Comparison of ENCODE assay signal across 37 cellular contexts in genomic region chr11:133176748-133177147, GRCh38.
"Had no signal": no experiment of that assay in that cellular context is flagged by ENCODE, and none has a peak within 500 bp of the region (broad histone marks: within the 10 kb centered on the region; RNA-seq: fewer than 3 reads in every experiment).

No MANE protein-coding gene starts in this region.

- H3K4me3 ChIP-seq: MG63, Peyer's patch had no signal

- H3K27me3 Mint-ChIP-seq: activated CD4-positive, alpha-beta memory T cell treated with anti-CD3 and anti-CD28 coated beads, Interleukin-2, amount 10 ng/mL, durations not matched to agents 7 days and 5 days; activated CD8-positive, alpha-beta memory T cell treated with anti-CD3 and anti-CD28 coated beads, Interleukin-2, amount 10 ng/mL, durations not matched to agents 7 days and 5 days; activated naive CD4-positive, alpha-beta T cell treated with anti-CD3 and anti-CD28 coated beads, Interleukin-2, amount 10 ng/mL, durations not matched to agents 7 days and 5 days; activated naive CD8-positive, alpha-beta T cell treated with anti-CD3 and anti-CD28 coated beads, Interleukin-2, amount 50 U/mL, for 24 hours had no signal

- H3K4me1 ChIP-seq: Peyer's patch had no signal

- H3K36me3 Mint-ChIP-seq: activated CD8-positive, alpha-beta memory T cell treated with anti-CD3 and anti-CD28 coated beads, Interleukin-2, amount 10 ng/mL, durations not matched to agents 7 days and 5 days; activated naive CD4-positive, alpha-beta T cell treated with anti-CD3 and anti-CD28 coated beads, Interleukin-2, amount 10 ng/mL, durations not matched to agents 7 days and 5 days; activated naive CD8-positive, alpha-beta T cell; brain had no signal

- H3K4me1 Mint-ChIP-seq: activated CD4-positive, alpha-beta memory T cell treated with anti-CD3 and anti-CD28 coated beads, Interleukin-2, amount 10 ng/mL, durations not matched to agents 7 days and 5 days; activated CD8-positive, alpha-beta memory T cell treated with anti-CD3 and anti-CD28 coated beads, Interleukin-2, amount 10 ng/mL, durations not matched to agents 7 days and 5 days; activated naive CD4-positive, alpha-beta T cell treated with anti-CD3 and anti-CD28 coated beads, Interleukin-2, amount 10 ng/mL, durations not matched to agents 7 days and 5 days; activated naive CD8-positive, alpha-beta T cell treated with anti-CD3 and anti-CD28 coated beads, Interleukin-2, amount 50 U/mL, for 24 hours had no signal

- H3K36me3 ChIP-seq: MG63, Peyer's patch, WERI-Rb-1 had no signal

- H3K9me3 ChIP-seq: MG63, Peyer's patch had no signal

- H3K27ac ChIP-seq: Peyer's patch, WERI-Rb-1 had no signal

- H3K4me3 Mint-ChIP-seq: activated CD4-positive, alpha-beta memory T cell treated with anti-CD3 and anti-CD28 coated beads, Interleukin-2, amount 10 ng/mL, durations not matched to agents 7 days and 5 days; activated CD8-positive, alpha-beta memory T cell treated with anti-CD3 and anti-CD28 coated beads, Interleukin-2, amount 10 ng/mL, durations not matched to agents 7 days and 5 days; activated naive CD4-positive, alpha-beta T cell treated with anti-CD3 and anti-CD28 coated beads, Interleukin-2, amount 10 ng/mL, durations not matched to agents 7 days and 5 days; activated naive CD8-positive, alpha-beta T cell; activated naive CD8-positive, alpha-beta T cell treated with anti-CD3 and anti-CD28 coated beads, Interleukin-2, amount 50 U/mL, for 24 hours; brain had no signal

- H3K27me3 ChIP-seq: MG63, Peyer's patch had no signal

- H3K27ac Mint-ChIP-seq: activated CD4-positive, alpha-beta memory T cell treated with anti-CD3 and anti-CD28 coated beads, Interleukin-2, amount 10 ng/mL, durations not matched to agents 7 days and 5 days; activated CD8-positive, alpha-beta memory T cell treated with anti-CD3 and anti-CD28 coated beads, Interleukin-2, amount 10 ng/mL, durations not matched to agents 7 days and 5 days; activated naive CD4-positive, alpha-beta T cell treated with anti-CD3 and anti-CD28 coated beads, Interleukin-2, amount 10 ng/mL, durations not matched to agents 7 days and 5 days; activated naive CD8-positive, alpha-beta T cell; activated naive CD8-positive, alpha-beta T cell treated with anti-CD3 and anti-CD28 coated beads, Interleukin-2, amount 50 U/mL, for 24 hours; brain had no signal

- H3K9me3 Mint-ChIP-seq: activated naive CD8-positive, alpha-beta T cell treated with anti-CD3 and anti-CD28 coated beads, Interleukin-2, amount 50 U/mL, for 24 hours; brain had no signal

- DNase-seq: activated CD4-positive, alpha-beta memory T cell treated with anti-CD3 and anti-CD28 coated beads, Interleukin-2, amount 10 ng/mL, durations not matched to agents 7 days and 5 days; activated CD4-positive, alpha-beta T cell treated with anti-CD3 and anti-CD28 coated beads for 1 hour; activated CD4-positive, alpha-beta T cell treated with anti-CD3 and anti-CD28 coated beads for 48 hours; activated CD4-positive, CD25-positive, alpha-beta regulatory T cell; activated CD8-positive, alpha-beta memory T cell treated with anti-CD3 and anti-CD28 coated beads for 24 hours; activated CD8-positive, alpha-beta memory T cell treated with anti-CD3 and anti-CD28 coated beads, Interleukin-2, amount 10 ng/mL, durations not matched to agents 7 days and 5 days; activated CD8-positive, alpha-beta memory T cell treated with anti-CD3 and anti-CD28 coated beads, Interleukin-2, amount 50 U/mL, for 48 hours; activated effector memory CD4-positive, alpha-beta T cell treated with Interleukin-2 at 50 U/mL for 16 hours; activated naive CD4-positive, alpha-beta T cell treated with anti-CD3 and anti-CD28 coated beads, Interleukin-2, amount 10 ng/mL, durations not matched to agents 7 days and 5 days; activated naive CD8-positive, alpha-beta T cell treated with anti-CD3 and anti-CD28 coated beads, Interleukin-2, amount 50 U/mL, for 24 hours; activated T-cell treated with anti-CD3 and anti-CD28 coated beads, Interleukin-2, amount 50 U/mL, for 48 hours; anterior cingulate cortex; central memory CD4-positive, alpha-beta T cell; Kasumi-1; KG1; MG63; NCI-H1048; NCI-H1105 treated with DMSO at 0.1 percent for 48 hours; NCI-H1436; NCI-H1694; NCI-H1930; NCI-H2081 treated with DMSO at 0.1 percent for 48 hours; NCI-H226; NCI-H446 treated with DMSO at 0.1 percent for 48 hours; NCI-H524; NCI-H69; NCI-H82; PC-3; Peyer's patch; RPMI8226; SW 1271; T-helper 1 cell; T-helper 2 cell; T-helper 9 cell; WERI-Rb-1 had no signal

- ATAC-seq: activated CD8-positive, alpha-beta memory T cell treated with anti-CD3 and anti-CD28 coated beads, Interleukin-2, amount 10 ng/mL, durations not matched to agents 7 days and 5 days; activated naive CD8-positive, alpha-beta T cell treated with anti-CD3 and anti-CD28 coated beads, Interleukin-2, amount 50 U/mL, for 24 hours; PC-3 had no signal
